ENCODE assay signal across 30 cellular contexts in the genomic region with DNA sequence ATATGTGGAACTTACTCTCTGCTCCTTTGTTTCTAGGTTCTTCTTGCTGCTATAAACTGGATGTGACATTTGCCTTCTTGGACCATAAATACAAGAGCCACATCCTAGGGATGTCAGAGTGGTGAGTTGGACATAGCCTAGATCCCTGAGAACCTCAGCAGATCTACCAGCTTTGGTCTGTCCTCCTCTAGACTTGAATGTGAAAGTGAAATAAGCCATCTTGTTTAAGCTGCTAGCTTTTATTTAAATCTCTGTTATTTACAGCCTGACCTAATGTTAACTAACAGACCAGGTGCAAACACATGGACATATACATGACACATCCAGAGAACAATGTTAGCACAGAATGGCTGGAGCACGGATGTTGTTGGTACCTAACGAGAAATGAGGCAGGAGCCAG. TPM values are rescaled to one million over a fixed set of nuclear protein-coding genes. Genes with fewer than 3 reads are reported as not detected.
A peak's percentile ranks its signal among the peaks of the same experiment; 100 is the strongest.
DNase-seq lines count a peak whose midpoint lies in the region; ATAC-seq, FAIRE-seq and TF ChIP-seq lines count a peak whose summit lies in the region.
"Had no signal": no experiment of that assay in that cellular context is flagged by ENCODE, and none has a peak within 500 bp of the region (broad histone marks: within the 10 kb centered on the region; RNA-seq: fewer than 3 reads in every experiment).

No MANE protein-coding gene starts in this region.

- FAIRE-seq in urothelium cell line (lab: Jason Lieb, UNC): no peak
- FAIRE-seq: RCC 7860 had no signal

- in situ Hi-C loops in gastrocnemius medialis (cut with MboI; ENCODE audit: low sequenced_read_pairs in 4 of 4): no loop called here

- no peaks in the 10 kb centered on the region for H3K79me2 ChIP-seq in MM.1S (ENCODE audit: low read length)

- TF ChIP-seq POLR2A in gastrocnemius medialis (IDR thresholded peaks at IDR 0.05): no peak

- no peaks in the 10 kb centered on the region for H3K9me2 ChIP-seq in MM.1S (replicated peaks; ENCODE audit: insufficient read depth, low read length)
- H3K9me2 ChIP-seq: SK-N-SH had no signal

- ATAC-seq in GM19025 (IDR thresholded peaks at IDR 0.05; ENCODE audit: low read depth, unreplicated experiment) (peak; percentile 55), GM21717 (IDR thresholded peaks at IDR 0.05; ENCODE audit: unreplicated experiment) (peak; percentile 63), gastrocnemius medialis (no peak)
- ATAC-seq: T-helper 17 cell had no signal

- H3K36me3 ChIP-seq in MM.1S (replicated peaks; ENCODE audit: insufficient read depth, low read length) (no peaks in the 10 kb centered on the region), gastrocnemius medialis (no peaks in the 10 kb centered on the region)
- H3K36me3 ChIP-seq: BE2C had no signal

- H3K4me2 ChIP-seq in MM.1S (ENCODE audit: low read depth, low read length): peak overlapping the region; percentile 79
- H3K4me2 ChIP-seq: KMS-11, SK-N-SH had no signal

- TF ChIP-seq CTCF in GM12865 (IDR thresholded peaks at IDR 0.05; ENCODE audit: insufficient read depth, low read depth, low read length, missing control alignments) (no peak), MM.1S (IDR thresholded peaks at IDR 0.05; ENCODE audit: low read length) (no peak), gastrocnemius medialis (IDR thresholded peaks at IDR 0.05 in 4 of 5, conservative IDR thresholded peaks at IDR 0.05 in 1 of 5) (no peak)

- peak overlapping the region; percentile 15; the same call in 1 of the 2 replicates for H3K27ac ChIP-seq in MM.1S (ENCODE audit: low read length)
- H3K27ac ChIP-seq in gastrocnemius medialis: no peak overlapping the region
- H3K27ac ChIP-seq: GM23248, HL-60, KMS-11 had no signal

- no peaks in the 10 kb centered on the region for H4K20me1 ChIP-seq in MM.1S (ENCODE audit: insufficient read depth, low read length)

- H3K4me3 ChIP-seq in GM12865 (ENCODE audit: low read depth, low read length) (no peak overlapping the region; the same call in 1 of the 2 replicates), MM.1S (ENCODE audit: low read length) (peak overlapping the region; percentile 53), gastrocnemius medialis (no peak overlapping the region)
- H3K4me3 ChIP-seq: GM23248 had no signal

- intact Hi-C loops in gastrocnemius medialis (cut with DNase I; ENCODE audit: low total_unique reads): no loop called here

- H3K9me3 ChIP-seq in MM.1S (replicated peaks; ENCODE audit: insufficient read depth, low read length): no peaks in the 10 kb centered on the region
- no peaks in the 10 kb centered on the region for H3K9me3 ChIP-seq in gastrocnemius medialis
- H3K9me3 ChIP-seq: BE2C, SK-N-SH had no signal

- H3K27me3 ChIP-seq in MM.1S (replicated peaks; ENCODE audit: insufficient read depth, low read length) (no peaks in the 10 kb centered on the region), gastrocnemius medialis (no peaks in the 10 kb centered on the region)

- DNase-seq in GM12865 (ENCODE audit: low read depth) (peak; percentile 8), MM.1S (peak; percentile 49), NCI-H2227 (lab: John Stamatoyannopoulos, UW; ENCODE audit: unreplicated experiment) (no peak), gastrocnemius medialis (no peak), urothelium cell line (ENCODE audit: low spot score) (no peak)
- no peak for DNase-seq in effector CD8-positive, alpha-beta T cell (lab: John Stamatoyannopoulos, UW)
- DNase-seq: 8988T; ACHN; BE2C; CD8-positive, alpha-beta memory T cell; DMS 273 treated with DMSO at 0.1 percent for 48 hours; DMS79; EL; GDM1; GM23248; H7; NCI-H1092 treated with DMSO at 0.1 percent for 48 hours; NCI-H1436 treated with DMSO at 0.1 percent for 48 hours; NCI-H187 treated with DMSO at 0.1 percent for 48 hours; NCI-H2171 treated with DMSO at 0.1 percent for 48 hours; NCI-H446; SK-N-SH; SW 1271; T-helper 17 cell had no signal

- peak overlapping the region; percentile 77 for H2AFZ ChIP-seq in MM.1S (ENCODE audit: low read length)
- H2AFZ ChIP-seq: GM23248 had no signal

- H3F3A ChIP-seq in MM.1S (ENCODE audit: insufficient read depth, low read length): peaks cover 4% of the 10 kb centered on the region; the same call in 1 of the 2 replicates

- peaks cover 6% of the 10 kb centered on the region; the same call in 1 of the 2 replicates for H3K4me1 ChIP-seq in MM.1S (ENCODE audit: low read length)
- H3K4me1 ChIP-seq in gastrocnemius medialis: no peaks in the 10 kb centered on the region
- H3K4me1 ChIP-seq: BE2C had no signal

- H3K9ac ChIP-seq in MM.1S (ENCODE audit: low read length): peak overlapping the region; percentile 25; the same call in 1 of the 2 replicates
- H3K9ac ChIP-seq: GM23248, KMS-11, SK-N-SH had no signal

RNA-seq across cellular contexts. Expression of gene SLN, which starts 36.0 kb away (rescaled TPM):
- 1,000 to 10,000 TPM in 3 of 4 donors, 100 to 1,000 TPM in 1; 586 to 5,775 (median 2,747) TPM for total RNA-seq in gastrocnemius medialis
- total RNA-seq: CD8-positive, alpha-beta memory T cell; GM23248; H7; OCI-LY7; T-helper 17 cell had no signal

Comparison
In these comparisons a context has a peak if more than half of its experiments do, and no peak if none do; other contexts are left out.
1. DNase-seq: peak in GM12865 (single experiment) and MM.1S (single experiment); none in effector CD8-positive, alpha-beta T cell (single experiment), NCI-H2227 (single experiment), gastrocnemius medialis (0 of 2) and urothelium cell line (single experiment).
2. ATAC-seq: peak in GM19025 (single experiment) and GM21717 (single experiment); none in gastrocnemius medialis (0 of 2).